In the genomic region with DNA sequence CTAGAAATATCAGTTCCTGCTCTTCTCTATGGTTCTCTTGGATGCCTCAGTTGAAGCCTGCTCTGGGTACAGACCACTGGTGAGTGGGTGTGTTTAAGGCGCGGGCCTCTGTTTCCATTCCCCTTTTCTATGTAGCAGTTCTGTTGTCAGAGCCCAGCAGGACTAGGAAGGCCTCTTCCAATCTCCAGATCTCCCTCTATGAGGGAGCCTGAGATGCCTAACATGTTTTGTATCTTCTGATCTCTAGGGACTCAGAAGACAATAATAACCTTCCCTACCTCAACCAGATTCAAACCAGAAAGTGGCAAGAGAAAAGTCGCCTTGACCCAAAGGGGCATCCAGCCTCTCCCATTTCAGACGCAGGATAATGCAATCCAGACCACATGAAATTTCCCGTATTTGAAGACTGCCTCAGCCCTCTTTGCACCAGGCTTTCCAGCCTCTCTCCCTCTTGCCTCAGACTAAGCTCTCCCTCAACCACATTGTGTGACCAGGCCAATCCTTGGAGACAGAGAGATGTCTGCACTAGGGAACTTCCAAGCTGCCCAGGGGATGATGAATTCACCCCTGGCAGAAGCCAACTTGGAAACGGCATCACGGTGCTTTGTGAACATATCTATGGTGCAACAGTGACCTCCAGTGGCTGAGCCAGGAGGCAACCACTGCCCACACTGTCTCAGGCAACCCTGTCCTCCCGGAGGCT, we compare ENCODE assay signal across 8 cellular contexts.
A peak's percentile ranks its signal among the peaks of the same experiment; 100 is the strongest.
DNase-seq lines count a peak whose midpoint lies in the region; ATAC-seq, FAIRE-seq and TF ChIP-seq lines count a peak whose summit lies in the region.

No MANE protein-coding gene starts in this region.

- H3K4me1 Mint-ChIP-seq in activated CD4-positive, alpha-beta memory T cell treated with anti-CD3 and anti-CD28 coated beads for 36 hours (ENCODE audit: low read depth) = no peaks in the 10 kb centered on the region

- no peak overlapping the region for H3K4me3 Mint-ChIP-seq in activated CD4-positive, alpha-beta memory T cell treated with anti-CD3 and anti-CD28 coated beads for 36 hours

- no peaks in the 10 kb centered on the region for H3K9me3 ChIP-seq in A549

- peak overlapping the region; percentile 42 to 67; a peak in 4 of 6 replicates for H3K27ac ChIP-seq in A549

- peaks cover 25% of the 10 kb centered on the region for H3K27me3 Mint-ChIP-seq in activated CD4-positive, alpha-beta memory T cell treated with anti-CD3 and anti-CD28 coated beads for 36 hours

- no peak for TF ChIP-seq POLR2A in A549 (IDR thresholded peaks at IDR 0.05; ENCODE audit: low read length)

- H3K4me3 ChIP-seq in A549 = no peak overlapping the region

- 28% methylated on average over 8 of the region's 8 CpGs for WGBS in A549 (ENCODE audit: missing lambda C conversion rate)

- peak; percentile 96 to 99 for ATAC-seq in A549
- peak; percentile 75 for ATAC-seq in HG03378 (IDR thresholded peaks at IDR 0.05; ENCODE audit: unreplicated experiment)

- H3K4me2 ChIP-seq in A549 = no peak overlapping the region

- TF ChIP-seq CTCF in A549 (IDR thresholded peaks at IDR 0.05) (peak; percentile 76), GM13976 (IDR thresholded peaks at IDR 0.05; ENCODE audit: borderline replicate concordance, control extremely low read depth, extremely low read depth, insufficient read depth, missing control alignments) (peak; percentile 81)

- no peak overlapping the region for H3K27ac Mint-ChIP-seq in activated CD4-positive, alpha-beta memory T cell treated with anti-CD3 and anti-CD28 coated beads for 36 hours

- CTCF ChIA-PET in A549 (lab: Yijun Ruan, JAX) = interaction anchor here (0.6 to 6.3 kb wide), 45 partner anchors 9 to 1702 kb away, joined by 3 to 78 read pairs (median 4); no protein-coding TSS in a partner anchor
- CTCF ChIA-PET in activated CD4-positive, alpha-beta memory T cell treated with anti-CD3 and anti-CD28 coated beads for 36 hours (lab: Charles Lee) = interaction anchor here (0.6 to 3.2 kb wide), 7 partner anchors 28 to 851 kb away, joined by 3 to 29 read pairs (median 4); no protein-coding TSS in a partner anchor

- H3K4me1 ChIP-seq in A549 = peaks cover 6% of the 10 kb centered on the region; the same call in 1 of the 3 replicates

- TF ChIP-seq EP300 in A549 (IDR thresholded peaks at IDR 0.05) = no peak

- in situ Hi-C loops in GM13976 (cut with MboI; ENCODE audit: low sequenced_read_pairs, unreplicated experiment) = loop anchor here (10.0 kb wide), 1 partner anchor 291 kb away; no protein-coding TSS in a partner anchor

- intact Hi-C loops in activated CD4-positive, alpha-beta memory T cell treated with anti-CD3 and anti-CD28 coated beads for 36 hours (cut with micrococcal nuclease) = loop anchor here (1.0 kb wide), 2 partner anchors 290 to 849 kb away; no protein-coding TSS in a partner anchor

- FAIRE-seq in A549 (lab: Jason Lieb, UNC) = no peak

- H3K36me3 Mint-ChIP-seq in activated CD4-positive, alpha-beta memory T cell treated with anti-CD3 and anti-CD28 coated beads for 36 hours = no peaks in the 10 kb centered on the region

- peak; percentile 88 to 89 for TF ChIP-seq RAD21 in A549 (conservative IDR thresholded peaks at IDR 0.05 in 1 of 2, IDR thresholded peaks at IDR 0.05 in 1 of 2)

- H3K9me3 Mint-ChIP-seq in activated CD4-positive, alpha-beta memory T cell treated with anti-CD3 and anti-CD28 coated beads for 36 hours = no peaks in the 10 kb centered on the region

- POLR2A ChIA-PET in A549 (lab: Yijun Ruan, JAX) = interaction anchor here (0.6 to 0.7 kb wide), 2 partner anchors 8 to 366 kb away, joined by 3 to 6 read pairs; no protein-coding TSS in a partner anchor
- POLR2A ChIA-PET in activated CD4-positive, alpha-beta memory T cell treated with anti-CD3 and anti-CD28 coated beads for 36 hours (lab: Charles Lee) = no interaction called here

- DNase-seq in A549 (ENCODE audit: low read depth in 1 of 2, low spot score in 1 of 2) (peak; percentile 41 to 73), GM13976 (ENCODE audit: low spot score) (peak; percentile 60), NCI-H526 treated with DMSO at 0.1 percent for 48 hours (lab: John Stamatoyannopoulos, UW) (peak; percentile 71), epidermal melanocyte (ENCODE audit: insufficient read length, low spot score) (peak; percentile 85), mesenteric fat pad (ENCODE audit: low spot score) (peak; percentile 89)
- peak; percentile 68 for DNase-seq in activated CD4-positive, alpha-beta memory T cell treated with anti-CD3 and anti-CD28 coated beads for 36 hours
- DNase-seq in stimulated activated CD8-positive, alpha-beta memory T cell treated with anti-CD3 and anti-CD28 coated beads, Interleukin-7, amount 100 ng/mL, for 4 hours (ENCODE audit: low read depth in 2 of 2) = peak; percentile 1 to 2

TF ChIP-seq in A549, 52 proteins besides CTCF, POLR2A, EP300 and RAD21:
- TF ChIP-seq, protein P1, sequence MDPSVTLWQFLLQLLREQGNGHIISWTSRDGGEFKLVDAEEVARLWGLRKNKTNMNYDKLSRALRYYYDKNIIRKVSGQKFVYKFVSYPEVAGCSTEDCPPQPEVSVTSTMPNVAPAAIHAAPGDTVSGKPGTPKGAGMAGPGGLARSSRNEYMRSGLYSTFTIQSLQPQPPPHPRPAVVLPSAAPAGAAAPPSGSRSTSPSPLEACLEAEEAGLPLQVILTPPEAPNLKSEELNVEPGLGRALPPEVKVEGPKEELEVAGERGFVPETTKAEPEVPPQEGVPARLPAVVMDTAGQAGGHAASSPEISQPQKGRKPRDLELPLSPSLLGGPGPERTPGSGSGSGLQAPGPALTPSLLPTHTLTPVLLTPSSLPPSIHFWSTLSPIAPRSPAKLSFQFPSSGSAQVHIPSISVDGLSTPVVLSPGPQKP (IDR thresholded peaks at IDR 0.05; ENCODE audit: low read depth, low read length) = no peak
- no peak for TF ChIP-seq CBX8 (IDR thresholded peaks at IDR 0.05)
- TF ChIP-seq JUNB (IDR thresholded peaks at IDR 0.05) = no peak
- peak; percentile 88 for TF ChIP-seq SMC3 (IDR thresholded peaks at IDR 0.05)
- TF ChIP-seq E2F6 (IDR thresholded peaks at IDR 0.05; ENCODE audit: borderline replicate concordance, low read depth) = no peak

Comparison
In these comparisons a context has a peak if more than half of its experiments do, and no peak if none do; other contexts are left out.
1. DNase-seq: peak in every context shown above with its lines; median percentile 89 in mesenteric fat pad; 85 in epidermal melanocyte; 71 in NCI-H526 treated with DMSO at 0.1 percent for 48 hours; 68 in activated CD4-positive, alpha-beta memory T cell treated with anti-CD3 and anti-CD28 coated beads for 36 hours; 60 in GM13976; 57 in A549; 2 in stimulated activated CD8-positive, alpha-beta memory T cell treated with anti-CD3 and anti-CD28 coated beads, Interleukin-7, amount 100 ng/mL, for 4 hours.